Comparison of ENCODE assay signal across 1 cellular context in genomic region chr20:1871807-1872455, GRCh38.
TF ChIP-seq lines count a peak whose summit lies in the region.

No MANE protein-coding gene starts in this region.

TF ChIP-seq in H1, 55 proteins besides CTCF, POLR2A, EP300 and RAD21:
- TF ChIP-seq KDM5A (IDR thresholded peaks at IDR 0.05; ENCODE audit: low read length) (no peak), SRF (IDR thresholded peaks at IDR 0.05; ENCODE audit: low read depth, low read length) (no peak), HDAC6 (IDR thresholded peaks at IDR 0.05; ENCODE audit: low read depth, low read length) (no peak), POU5F1 (IDR thresholded peaks at IDR 0.05; ENCODE audit: low read depth, low read length) (no peak)
